12 cellular contexts compared by ENCODE assay signal in genomic region chr16:51153275-51153991, GRCh38. TPM values are rescaled to one million over a fixed set of nuclear protein-coding genes. Genes with fewer than 3 reads are reported as not detected.
A peak's percentile ranks its signal among the peaks of the same experiment; 100 is the strongest.
DNase-seq lines count a peak whose midpoint lies in the region; ATAC-seq and TF ChIP-seq lines count a peak whose summit lies in the region.
"Had no signal": no experiment of that assay in that cellular context is flagged by ENCODE, and none has a peak within 500 bp of the region (broad histone marks: within the 10 kb centered on the region; RNA-seq: fewer than 3 reads in every experiment).

No MANE protein-coding gene starts in this region.

- peaks cover 80% of the 10 kb centered on the region for H3K27me3 Mint-ChIP-seq in activated CD8-positive, alpha-beta memory T cell treated with anti-CD3 and anti-CD28 coated beads, Interleukin-2, amount 10 ng/mL, durations not matched to agents 7 days and 5 days

- H3K4me3 ChIP-seq in kidney epithelial cell (ENCODE audit: low read depth, low read length) (peak overlapping the region; percentile 69), gastroesophageal sphincter (peak overlapping the region in 1 of 2 donors; percentile 53)

- TF ChIP-seq POLR2A in gastroesophageal sphincter (IDR thresholded peaks at IDR 0.05), result no peak

- no peaks in the 10 kb centered on the region for H3K4me1 Mint-ChIP-seq in activated CD8-positive, alpha-beta memory T cell treated with anti-CD3 and anti-CD28 coated beads, Interleukin-2, amount 10 ng/mL, durations not matched to agents 7 days and 5 days

- no peak for DNase-seq in activated CD8-positive, alpha-beta memory T cell treated with anti-CD3 and anti-CD28 coated beads, Interleukin-2, amount 10 ng/mL, durations not matched to agents 7 days and 5 days
- DNase-seq in activated CD8-positive, alpha-beta memory T cell treated with anti-CD3 and anti-CD28 coated beads for 24 hours, result no peak
- peak; percentile 70 for DNase-seq in astrocyte of the hippocampus (ENCODE audit: low read depth, low spot score)
- DNase-seq in kidney epithelial cell (ENCODE audit: low read depth), result no peak
- DNase-seq in substantia nigra (lab: John Stamatoyannopoulos, UW), result peak in 23 of 49 donors; percentile 23 to 70 (median 34)
- DNase-seq in stimulated activated CD4-positive, alpha-beta T cell treated with anti-CD3 and anti-CD28 coated beads, Interleukin-12 subunit alpha, Interleukin-12 subunit beta, amount 100 ng/mL, for 4 hours, result no peak
- no peak for DNase-seq in activated effector memory CD4-positive, alpha-beta T cell treated with Interleukin-2 at 50 U/mL for 16 hours
- DNase-seq: effector memory CD8-positive, alpha-beta T cell had no signal

- H3K27ac ChIP-seq in substantia nigra (ENCODE audit: low read depth, low read length, poor library complexity, severe bottlenecking) (peak overlapping the region; percentile 99), gastroesophageal sphincter (no peak overlapping the region)
- H3K27ac ChIP-seq: C4-2B, KMS-11 had no signal

- peaks cover 0 to 4% (median 0%) of the 10 kb centered on the region in 3 donors for H3K9me3 ChIP-seq in gastroesophageal sphincter

- WGBS in gastroesophageal sphincter (ENCODE audit: low coverage in 1 of 2), 2 donors, result 5 to 7% methylated on average over 17 to 23 of the region's 39 CpGs

- peaks cover 0 to 65% (median 31%) of the 10 kb centered on the region in 3 donors for H3K4me1 ChIP-seq in gastroesophageal sphincter

- H3K36me3 ChIP-seq in kidney epithelial cell (ENCODE audit: control insufficient read depth, insufficient read depth, low read length) (no peaks in the 10 kb centered on the region), gastroesophageal sphincter (no peaks in the 10 kb centered on the region)

- H3K36me3 Mint-ChIP-seq in activated CD8-positive, alpha-beta memory T cell treated with anti-CD3 and anti-CD28 coated beads, Interleukin-2, amount 10 ng/mL, durations not matched to agents 7 days and 5 days, result peaks cover 11% of the 10 kb centered on the region

- CTCF ChIA-PET in activated CD8-positive, alpha-beta memory T cell treated with anti-CD3 and anti-CD28 coated beads, Interleukin-2, amount 10 ng/mL, durations not matched to agents 7 days and 5 days (lab: Charles Lee), result no interaction called here

- no peak for ATAC-seq in activated CD8-positive, alpha-beta memory T cell treated with anti-CD3 and anti-CD28 coated beads, Interleukin-2, amount 10 ng/mL, durations not matched to agents 7 days and 5 days
- no peak for ATAC-seq in gastroesophageal sphincter
- ATAC-seq: effector memory CD8-positive, alpha-beta T cell; HCT116 had no signal

- TF ChIP-seq CTCF in kidney epithelial cell (IDR thresholded peaks at IDR 0.05; ENCODE audit: insufficient read depth, low read length, poor library complexity, severe bottlenecking) (no peak), gastroesophageal sphincter (IDR thresholded peaks at IDR 0.05) (no peak)

- peak overlapping the region; percentile 70 for H3K27ac Mint-ChIP-seq in activated CD8-positive, alpha-beta memory T cell treated with anti-CD3 and anti-CD28 coated beads, Interleukin-2, amount 10 ng/mL, durations not matched to agents 7 days and 5 days
- H3K27ac Mint-ChIP-seq: effector memory CD8-positive, alpha-beta T cell had no signal

- TF ChIP-seq EP300 in gastroesophageal sphincter (IDR thresholded peaks at IDR 0.05), result no peak

- peak overlapping the region; percentile 21 for H3K4me3 Mint-ChIP-seq in activated CD8-positive, alpha-beta memory T cell treated with anti-CD3 and anti-CD28 coated beads, Interleukin-2, amount 10 ng/mL, durations not matched to agents 7 days and 5 days
- H3K4me3 Mint-ChIP-seq: effector memory CD8-positive, alpha-beta T cell had no signal

- peaks cover 3% of the 10 kb centered on the region for H3K9me3 Mint-ChIP-seq in activated CD8-positive, alpha-beta memory T cell treated with anti-CD3 and anti-CD28 coated beads, Interleukin-2, amount 10 ng/mL, durations not matched to agents 7 days and 5 days (ENCODE audit: low read depth)

- no peaks in the 10 kb centered on the region for H3K27me3 ChIP-seq in kidney epithelial cell (ENCODE audit: control insufficient read depth, insufficient read depth, low read length)
- H3K27me3 ChIP-seq in gastroesophageal sphincter, result peaks cover 99% of the 10 kb centered on the region

RNA-seq across cellular contexts. Expression of gene SALL1, which starts 2.4 kb away (rescaled TPM):
- total RNA-seq in activated CD8-positive, alpha-beta memory T cell treated with anti-CD3 and anti-CD28 coated beads, Interleukin-2, amount 10 ng/mL, durations not matched to agents 7 days and 5 days, result not detected
- 12.3 and 14.8 TPM in 2 replicates for total RNA-seq in kidney epithelial cell
- not detected for total RNA-seq in gastroesophageal sphincter

Comparison
In these comparisons a context has a peak if more than half of its experiments do, and no peak if none do; other contexts are left out.
1. RNA of gene SALL1, which starts 2.4 kb away (total RNA-seq): 12.3 to 14.8 TPM in kidney epithelial cell; not detected in activated CD8-positive, alpha-beta memory T cell treated with anti-CD3 and anti-CD28 coated beads, Interleukin-2, amount 10 ng/mL, durations not matched to agents 7 days and 5 days and not detected in gastroesophageal sphincter; every median in the first group is over 10 times any median in the second.